7 cellular contexts compared by ENCODE assay signal in the genomic region with DNA sequence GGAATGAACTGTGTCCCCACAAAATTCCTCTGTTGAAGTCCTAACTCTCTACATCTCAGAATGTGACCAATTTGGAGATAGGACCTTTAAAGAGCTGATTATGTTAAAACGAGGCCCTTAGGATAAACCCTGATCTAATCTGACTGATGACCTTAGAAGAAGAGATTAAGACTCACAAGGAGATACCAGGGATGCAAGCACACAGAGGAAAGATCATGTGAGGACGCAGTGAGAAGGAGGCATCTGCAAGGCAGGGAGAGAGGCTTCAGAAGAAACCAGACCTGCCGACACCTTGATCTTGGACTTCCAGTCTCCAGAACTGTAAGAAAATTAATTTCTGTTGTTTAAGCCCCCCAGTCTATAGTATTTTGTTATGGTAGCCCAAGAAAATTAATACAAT.
"Had no signal": no experiment of that assay in that cellular context is flagged by ENCODE, and none has a peak within 500 bp of the region (broad histone marks: within the 10 kb centered on the region; RNA-seq: fewer than 3 reads in every experiment).

No MANE protein-coding gene starts in this region.

- H3K4me3 ChIP-seq: GM23248, HAP-1, K562 had no signal

- DNase-seq: GM23248, GOT3, H7, IMR-90, KG1 had no signal

- H3K36me3 ChIP-seq: HAP-1 had no signal

- H3K27ac ChIP-seq: GM23248 had no signal

- H3K9me3 ChIP-seq: HAP-1 had no signal
